8 cellular contexts compared by ENCODE assay signal in genomic region chr1:174022080-174022975, GRCh38. TPM values are rescaled to one million over a fixed set of nuclear protein-coding genes. Genes with fewer than 3 reads are reported as not detected.
DNase-seq lines count a peak whose midpoint lies in the region; ATAC-seq, FAIRE-seq and TF ChIP-seq lines count a peak whose summit lies in the region.

A gene with protein sequence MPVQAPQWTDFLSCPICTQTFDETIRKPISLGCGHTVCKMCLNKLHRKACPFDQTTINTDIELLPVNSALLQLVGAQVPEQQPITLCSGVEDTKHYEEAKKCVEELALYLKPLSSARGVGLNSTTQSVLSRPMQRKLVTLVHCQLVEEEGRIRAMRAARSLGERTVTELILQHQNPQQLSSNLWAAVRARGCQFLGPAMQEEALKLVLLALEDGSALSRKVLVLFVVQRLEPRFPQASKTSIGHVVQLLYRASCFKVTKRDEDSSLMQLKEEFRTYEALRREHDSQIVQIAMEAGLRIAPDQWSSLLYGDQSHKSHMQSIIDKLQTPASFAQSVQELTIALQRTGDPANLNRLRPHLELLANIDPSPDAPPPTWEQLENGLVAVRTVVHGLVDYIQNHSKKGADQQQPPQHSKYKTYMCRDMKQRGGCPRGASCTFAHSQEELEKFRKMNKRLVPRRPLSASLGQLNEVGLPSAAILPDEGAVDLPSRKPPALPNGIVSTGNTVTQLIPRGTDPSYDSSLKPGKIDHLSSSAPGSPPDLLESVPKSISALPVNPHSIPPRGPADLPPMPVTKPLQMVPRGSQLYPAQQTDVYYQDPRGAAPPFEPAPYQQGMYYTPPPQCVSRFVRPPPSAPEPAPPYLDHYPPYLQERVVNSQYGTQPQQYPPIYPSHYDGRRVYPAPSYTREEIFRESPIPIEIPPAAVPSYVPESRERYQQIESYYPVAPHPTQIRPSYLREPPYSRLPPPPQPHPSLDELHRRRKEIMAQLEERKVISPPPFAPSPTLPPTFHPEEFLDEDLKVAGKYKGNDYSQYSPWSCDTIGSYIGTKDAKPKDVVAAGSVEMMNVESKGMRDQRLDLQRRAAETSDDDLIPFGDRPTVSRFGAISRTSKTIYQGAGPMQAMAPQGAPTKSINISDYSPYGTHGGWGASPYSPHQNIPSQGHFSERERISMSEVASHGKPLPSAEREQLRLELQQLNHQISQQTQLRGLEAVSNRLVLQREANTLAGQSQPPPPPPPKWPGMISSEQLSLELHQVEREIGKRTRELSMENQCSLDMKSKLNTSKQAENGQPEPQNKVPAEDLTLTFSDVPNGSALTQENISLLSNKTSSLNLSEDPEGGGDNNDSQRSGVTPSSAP (minus strand): TSS chr1:174022357. CDS start chr1:173992985, 29,372 bp downstream.

- ATAC-seq in HG03175 (IDR thresholded peaks at IDR 0.05; ENCODE audit: unreplicated experiment), result peak; percentile 87
- ATAC-seq in activated CD4-positive, CD25-positive, alpha-beta regulatory T cell treated with anti-CD3 and anti-CD28 coated beads, Interleukin-2, amount 50 U/mL, for 24 hours, result peak; percentile 91
- ATAC-seq in central memory CD8-positive, alpha-beta T cell (replicated peaks; ENCODE audit: extremely low read depth, poor library complexity, severe bottlenecking), result peak; percentile 90

- no peak for TF ChIP-seq CTCF in AG09309 (IDR thresholded peaks at IDR 0.05; ENCODE audit: control insufficient read depth, insufficient read depth, low read depth, low read length, missing control alignments)
- TF ChIP-seq CTCF in keratinocyte (optimal IDR thresholded peaks at IDR 0.05 in 1 of 3, IDR thresholded peaks at IDR 0.05 in 1 of 3, conservative IDR thresholded peaks at IDR 0.05 in 1 of 3; ENCODE audit: extremely low read depth in 1 of 3, insufficient read depth in 2 of 3, low read length in 3 of 3), result no peak

- peak within 1 kb of the TSS; percentile 97 for H3K4me2 ChIP-seq in keratinocyte (ENCODE audit: control insufficient read depth, extremely low read depth, insufficient read depth, low read depth, low read length)

- H3K4me1 Mint-ChIP-seq in central memory CD8-positive, alpha-beta T cell, result peaks cover 46% of the 10 kb centered on the region

- peak; percentile 89 for TF ChIP-seq POLR2A in GM18951 (IDR thresholded peaks at IDR 0.05; ENCODE audit: extremely low read depth, insufficient read depth, insufficient read length)

- H3K27ac ChIP-seq in keratinocyte (ENCODE audit: control insufficient read depth, insufficient read depth, low read length), result peak within 1 kb of the TSS; percentile 92

- H3K4me3 ChIP-seq in AG09309 (ENCODE audit: control insufficient read depth, low read depth, low read length) (peak within 1 kb of the TSS; percentile 97), keratinocyte (ENCODE audit: control insufficient read depth in 2 of 3, extremely low read depth in 1 of 3, insufficient read depth in 2 of 3, low read depth in 1 of 3, low read length in 3 of 3) (peak within 1 kb of the TSS; percentile 87 to 94 (median 92))

- peak within 1 kb of the TSS; percentile 90 for H3K9ac ChIP-seq in keratinocyte (ENCODE audit: control insufficient read depth, extremely low read depth, insufficient read depth, low read length)

- no peak for DNase-seq in AG09309 (ENCODE audit: low read depth)
- peak; percentile 74 for DNase-seq in NCI-H446 treated with DMSO at 0.1 percent for 48 hours (lab: John Stamatoyannopoulos, UW)
- DNase-seq in central memory CD8-positive, alpha-beta T cell (ENCODE audit: low spot score in 2 of 2), result peak; percentile 71 to 77
- DNase-seq in keratinocyte (ENCODE audit: low read depth, low spot score), result peak; percentile 21
- DNase-seq in stimulated activated CD4-positive, alpha-beta T cell treated with anti-CD3 and anti-CD28 coated beads, Interleukin-15, amount 100 ng/mL, for 1 hour (ENCODE audit: low read depth in 1 of 2, low spot score in 1 of 2), result peak; percentile 79 to 86

- FAIRE-seq in keratinocyte (lab: Jason Lieb, UNC), result no peak

- H3K79me2 ChIP-seq in keratinocyte (ENCODE audit: control insufficient read depth, insufficient read depth, low read length), result peaks cover 45% of the 10 kb centered on the region

- H3K27ac Mint-ChIP-seq in central memory CD8-positive, alpha-beta T cell (ENCODE audit: low read depth), result peak within 1 kb of the TSS; percentile 97

- no peaks in the 10 kb centered on the region for H3K27me3 Mint-ChIP-seq in central memory CD8-positive, alpha-beta T cell

- no peaks in the 10 kb centered on the region for H3K9me1 ChIP-seq in keratinocyte (ENCODE audit: control insufficient read depth, extremely low read depth, insufficient read depth, low read length)

- in situ Hi-C loops in GM18951 (cut with MboI; ENCODE audit: low sequenced_read_pairs, unreplicated experiment), result no loop called here

- H2AFZ ChIP-seq in keratinocyte (ENCODE audit: control insufficient read depth, low read length), result peak within 1 kb of the TSS; percentile 96

- no peaks in the 10 kb centered on the region for H4K20me1 ChIP-seq in keratinocyte (ENCODE audit: control insufficient read depth, extremely low read depth, insufficient read depth, low read length)

- H3K4me3 Mint-ChIP-seq in central memory CD8-positive, alpha-beta T cell, result peak within 1 kb of the TSS; percentile 95

- H3K36me3 Mint-ChIP-seq in central memory CD8-positive, alpha-beta T cell (ENCODE audit: insufficient read depth), result peaks cover 10% of the 10 kb centered on the region

- no peaks in the 10 kb centered on the region for H3K36me3 ChIP-seq in keratinocyte (ENCODE audit: control insufficient read depth in 2 of 2, extremely low read depth in 1 of 2, insufficient read depth in 2 of 2, low read length in 2 of 2)

- no peaks in the 10 kb centered on the region for H3K27me3 ChIP-seq in keratinocyte (ENCODE audit: control insufficient read depth, extremely low read depth, insufficient read depth, low read length)

- peaks cover 20% of the 10 kb centered on the region for H3K4me1 ChIP-seq in keratinocyte (ENCODE audit: control insufficient read depth, extremely low read depth, insufficient read depth, low read length)

- dilution Hi-C loops in keratinocyte (cut with MboI; ENCODE audit: extremely low pct_ligation_motif_present, low sequenced_read_pairs), result no loop called here

- no peaks in the 10 kb centered on the region for H3K9me3 Mint-ChIP-seq in central memory CD8-positive, alpha-beta T cell

- no peaks in the 10 kb centered on the region for H3K9me3 ChIP-seq in keratinocyte (ENCODE audit: control insufficient read depth, low read depth, low read length)

RNA-seq across cellular contexts. Expression of the gene that starts here (rescaled TPM):
- polyA plus RNA-seq in keratinocyte, result 10.0 to 12.4 TPM (median 10.4 TPM) in 3 replicates
- 18.4 TPM for polyA plus RNA-seq in keratinocyte (2011; ENCODE audit: low read depth)
- 5.7 and 8.7 TPM in 2 replicates for polyA plus RNA-seq in keratinocyte (2011; cell fraction: cytosol; rRNA removed)
- 14.2 and 16.1 TPM in 2 replicates for polyA plus RNA-seq in keratinocyte (2011; cell fraction: nucleus; rRNA removed)
- 5.2 and 5.3 TPM in 2 replicates for polyA plus RNA-seq in keratinocyte (2012; ENCODE audit: low replicate concordance)
- 34.3 to 75.9 TPM (median 64.7 TPM) in 3 replicates for polyA minus RNA-seq in keratinocyte
- 24.6 TPM for polyA minus RNA-seq in keratinocyte (2011; cell fraction: cytosol; rRNA and poly(A)+ RNA removed)
- polyA minus RNA-seq in keratinocyte (2011; cell fraction: nucleus; rRNA and poly(A)+ RNA removed), result 44.8 and 69.6 TPM in 2 replicates
